In the genomic region with DNA sequence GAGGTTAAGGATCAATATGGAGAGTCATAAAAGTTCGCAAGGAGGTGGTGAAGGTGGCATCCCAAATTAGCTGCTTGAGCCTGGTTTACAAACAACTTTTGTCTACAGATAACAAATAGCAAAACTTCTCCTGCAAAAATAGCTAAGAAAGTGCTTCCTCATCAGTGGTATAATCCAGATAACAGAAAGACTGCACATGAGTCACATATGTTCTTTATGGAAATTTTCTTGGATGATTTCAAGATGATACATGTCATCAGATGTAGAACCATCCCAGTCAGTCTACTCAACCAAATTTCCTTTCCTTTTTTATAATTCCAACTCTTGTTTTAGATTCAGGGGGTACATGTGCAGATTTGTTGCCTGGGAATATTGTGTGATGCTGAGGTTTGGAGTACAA, we compare ENCODE assay signal across 22 cellular contexts.
"Had no signal": no experiment of that assay in that cellular context is flagged by ENCODE, and none has a peak within 500 bp of the region (broad histone marks: within the 10 kb centered on the region; RNA-seq: fewer than 3 reads in every experiment).

No MANE protein-coding gene starts in this region.

- FAIRE-seq: frontal cortex, pancreas, small intestine had no signal

- H3K9ac ChIP-seq: neural progenitor cell had no signal

- H3K36me3 Mint-ChIP-seq: neural progenitor cell had no signal

- ATAC-seq: heart left ventricle; left lobe of liver; mucosa of descending colon; natural killer cell treated with Interleukin-12 subunit alpha and Interleukin-12 subunit beta and Interleukin-15 and Interleukin-18, amount 100 ng/mL, for 72 hours; pancreas; right cardiac atrium had no signal

- H2AFZ ChIP-seq: neural progenitor cell had no signal

- H3K9me3 ChIP-seq: colonic mucosa, heart left ventricle, mucosa of descending colon, pancreas, stomach, thoracic aorta, transverse colon had no signal

- H3K9me3 Mint-ChIP-seq: natural killer cell treated with Interleukin-12 subunit alpha and Interleukin-12 subunit beta and Interleukin-15 and Interleukin-18, amount 100 ng/mL, for 72 hours had no signal

- DNase-seq: colonic mucosa; dermis blood vessel endothelial cell; erythroblast; heart left ventricle; islet precursor cell; mammary epithelial cell; mucosa of descending colon; nucleus accumbens; pancreas; right cardiac atrium; small intestine; stimulated activated CD4-positive, alpha-beta T cell treated with anti-CD3 and anti-CD28 coated beads, Interleukin-12 subunit alpha, Interleukin-12 subunit beta, amount 100 ng/mL, for 4 hours; stimulated activated naive CD4-positive, alpha-beta T cell; stomach; substantia nigra; transverse colon had no signal

- H3K4me3 Mint-ChIP-seq: natural killer cell treated with Interleukin-12 subunit alpha and Interleukin-12 subunit beta and Interleukin-15 and Interleukin-18, amount 100 ng/mL, for 72 hours; neural progenitor cell had no signal

- H3K4me1 ChIP-seq: colonic mucosa, heart left ventricle, neural progenitor cell, pancreas, stomach, transverse colon had no signal

- H3K27ac ChIP-seq: colonic mucosa, heart left ventricle, neural progenitor cell, pancreas, stomach, thoracic aorta, transverse colon had no signal

- H3K4me2 ChIP-seq: neural progenitor cell had no signal

- H3K27me3 Mint-ChIP-seq: natural killer cell treated with Interleukin-12 subunit alpha and Interleukin-12 subunit beta and Interleukin-15 and Interleukin-18, amount 100 ng/mL, for 72 hours; progenitor cell of endocrine pancreas had no signal

- H3K4me3 ChIP-seq: colonic mucosa, heart left ventricle, mucosa of descending colon, neural progenitor cell, pancreas, stomach, thoracic aorta, transverse colon had no signal

- H3K36me3 ChIP-seq: colonic mucosa, heart left ventricle, neural progenitor cell, pancreas, stomach, thoracic aorta, transverse colon had no signal

- H3K27ac Mint-ChIP-seq: natural killer cell treated with Interleukin-12 subunit alpha and Interleukin-12 subunit beta and Interleukin-15 and Interleukin-18, amount 100 ng/mL, for 72 hours; neural progenitor cell; progenitor cell of endocrine pancreas had no signal

- H3K27me3 ChIP-seq: colonic mucosa, heart left ventricle, neural progenitor cell, pancreas, stomach, transverse colon had no signal
